In genomic region chr17:82205720-82206508, GRCh38 we compare ENCODE assay signal across 8 cellular contexts. TPM values are rescaled to one million over a fixed set of nuclear protein-coding genes. Genes with fewer than 3 reads are reported as not detected.
A peak's percentile ranks its signal among the peaks of the same experiment; 100 is the strongest.
DNase-seq lines count a peak whose midpoint lies in the region; ATAC-seq and TF ChIP-seq lines count a peak whose summit lies in the region.

No MANE protein-coding gene starts in this region.

- intact Hi-C loops in breast epithelium (cut with DNase I; ENCODE audit: low total_unique reads) = loop anchor here (10.0 kb wide), 1 partner anchor 119 kb away; no protein-coding TSS in a partner anchor

- H3K4me3 ChIP-seq in breast epithelium (peak overlapping the region in 2 of 3 donors; percentile 25 to 45), smooth muscle cell (no peak overlapping the region)

- no peaks in the 10 kb centered on the region for H3K36me3 ChIP-seq in breast epithelium
- no peaks in the 10 kb centered on the region for H3K36me3 ChIP-seq in smooth muscle cell (ENCODE audit: low read depth)

- DNase-seq in Daoy (ENCODE audit: low read depth) (peak; percentile 91), NCI-H2196 (lab: John Stamatoyannopoulos, UW; ENCODE audit: unreplicated experiment) (peak; percentile 94), breast epithelium (ENCODE audit: low spot score in 2 of 2) (peak; percentile 84), inferior parietal cortex (ENCODE audit: extremely low spot score) (peak; percentile 83), smooth muscle cell (lab: John Stamatoyannopoulos, UW; ENCODE audit: unreplicated experiment) (peak; percentile 47)

- H3K79me2 ChIP-seq in smooth muscle cell (ENCODE audit: low read depth) = peaks cover 6% of the 10 kb centered on the region

- no peak overlapping the region for H2AFZ ChIP-seq in smooth muscle cell (ENCODE audit: low read depth)

- 21% methylated on average over 21 of the region's 21 CpGs for WGBS in smooth muscle cell (ENCODE audit: low lambda C conversion rate)

- H3K27me3 ChIP-seq in breast epithelium (no peaks in the 10 kb centered on the region), smooth muscle cell (ENCODE audit: low read depth) (no peaks in the 10 kb centered on the region)

- H4K20me1 ChIP-seq in smooth muscle cell (ENCODE audit: low read depth) = peaks cover 26% of the 10 kb centered on the region

- H3F3A ChIP-seq in smooth muscle cell (ENCODE audit: low read depth) = peaks cover 7% of the 10 kb centered on the region

- no peak overlapping the region for H3K9ac ChIP-seq in smooth muscle cell (ENCODE audit: low read depth)

- H3K4me1 ChIP-seq in breast epithelium (peaks cover 0 to 9% of the 10 kb centered on the region in 2 donors), smooth muscle cell (ENCODE audit: low read depth) (no peaks in the 10 kb centered on the region)

- H3K27ac ChIP-seq in VCaP = peak overlapping the region; percentile 63
- peak overlapping the region; percentile 92 to 93 for H3K27ac ChIP-seq in breast epithelium
- H3K27ac ChIP-seq in smooth muscle cell (ENCODE audit: low read depth) = peak overlapping the region; percentile 67

- ATAC-seq in HG02981 (IDR thresholded peaks at IDR 0.05; ENCODE audit: unreplicated experiment) (peak; percentile 82), GM19467 (IDR thresholded peaks at IDR 0.05; ENCODE audit: unreplicated experiment) (no peak)

- TF ChIP-seq POLR2A in breast epithelium (IDR thresholded peaks at IDR 0.05) = no peak

- TF ChIP-seq CTCF in VCaP (conservative IDR thresholded peaks at IDR 0.05) (peak; percentile 95), breast epithelium (IDR thresholded peaks at IDR 0.05) (peak; percentile 96), smooth muscle cell (IDR thresholded peaks at IDR 0.05; ENCODE audit: borderline replicate concordance, insufficient read depth, poor library complexity, severe bottlenecking) (peak; percentile 85)

- no peaks in the 10 kb centered on the region for H3K9me3 ChIP-seq in breast epithelium
- no peaks in the 10 kb centered on the region for H3K9me3 ChIP-seq in smooth muscle cell (replicated peaks; ENCODE audit: low read depth)

- peak overlapping the region; percentile 32 for H3K4me2 ChIP-seq in smooth muscle cell

RNA-seq across cellular contexts. Expression of gene CCDC57, which starts 6.7 kb away (rescaled TPM):
- total RNA-seq in Daoy (2014; rRNA removed; shearing (Covaris generic)) = 7.9 and 36.5 TPM in 2 replicates
- total RNA-seq in breast epithelium (10 to 100 TPM; 13.4 to 56.9 (median 52.8) TPM), smooth muscle cell (11.4 and 18.3 TPM in 2 replicates)
- polyA plus RNA-seq in smooth muscle cell = 23.1 and 34.6 TPM in 2 replicates

RNA-seq across cellular contexts. Expression of gene SLC16A3, which starts 22.9 kb away (rescaled TPM):
- total RNA-seq in Daoy (2014; rRNA removed; shearing (Covaris generic)) = 26.7 and 57.7 TPM in 2 replicates
- 10 to 100 TPM; 10.2 to 22.6 (median 17.3) TPM for total RNA-seq in breast epithelium
- total RNA-seq in smooth muscle cell = 151 and 180 TPM in 2 replicates
- 83.3 and 96.1 TPM in 2 replicates for polyA plus RNA-seq in smooth muscle cell
